Comparison of ENCODE assay signal across 8 cellular contexts in the genomic region with DNA sequence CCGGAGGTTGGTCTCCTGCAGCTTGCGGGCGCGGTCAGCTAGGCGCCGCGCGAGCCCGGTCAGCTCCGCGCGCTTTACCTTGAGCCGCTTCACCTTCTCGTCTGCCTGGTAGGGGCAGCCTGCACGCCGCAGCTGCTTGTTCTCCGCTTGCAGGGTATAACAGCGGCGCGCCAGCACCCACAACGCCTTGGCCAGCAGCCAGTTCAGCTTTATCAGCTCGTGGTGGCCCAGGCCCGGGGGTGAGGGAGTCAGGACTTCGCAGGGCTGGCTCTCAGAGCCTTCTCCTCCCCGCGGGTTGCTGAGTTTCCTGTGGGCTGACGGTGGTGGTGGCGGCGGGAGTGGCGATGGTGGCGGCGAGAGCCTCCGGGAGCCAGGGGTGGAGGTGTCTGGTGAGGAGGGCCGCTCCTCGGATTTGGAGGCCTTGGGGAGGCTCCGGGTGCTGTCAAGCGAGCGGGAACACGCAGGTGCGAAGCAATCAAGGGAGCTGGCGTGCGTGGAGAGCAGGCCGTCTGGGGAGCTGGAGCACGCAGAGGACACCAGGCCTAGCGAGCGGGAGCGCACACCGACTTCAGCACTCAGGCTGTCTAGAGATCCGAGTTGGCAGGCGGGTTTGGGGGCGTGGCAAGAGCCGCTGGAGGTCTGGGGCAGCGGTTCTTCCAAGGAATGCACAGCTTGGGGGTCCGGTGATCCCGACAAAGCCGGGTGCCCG. TPM values are rescaled to one million over a fixed set of nuclear protein-coding genes. Genes with fewer than 3 reads are reported as not detected.
A peak's percentile ranks its signal among the peaks of the same experiment; 100 is the strongest.
DNase-seq lines count a peak whose midpoint lies in the region; ATAC-seq and TF ChIP-seq lines count a peak whose summit lies in the region.
"Not testable (repeated sequence)": the region's sequence is repeated elsewhere in the genome, so short reads cannot be mapped to it uniquely, and the experiment has no call there.

No MANE protein-coding gene starts in this region.

- not testable (repeated sequence) for H3K9ac ChIP-seq in PC-3 (ENCODE audit: low read length)

- H2AFZ ChIP-seq in PC-3 (ENCODE audit: low read length): not testable (repeated sequence)

- H3K9me3 ChIP-seq in PC-3 (ENCODE audit: low read length); gastroesophageal sphincter; right lobe of liver: not testable (repeated sequence)

- intact Hi-C loops in PC-3 (cut with micrococcal nuclease); right lobe of liver (cut with DNase I): not testable (repeated sequence)

- not testable (repeated sequence) for H3K27me3 ChIP-seq in PC-3 (ENCODE audit: low read length); gastroesophageal sphincter; right lobe of liver

- H3K9me3 Mint-ChIP-seq in stimulated activated memory B cell treated with anti-CD40 and anti-IgM and Interleukin-4, amounts not matched to agents 10 μg/mL and 1 μg/mL and 100 μg/mL, for 72 hours: not testable (repeated sequence)

- not testable (repeated sequence) for H3K4me2 ChIP-seq in PC-3 (ENCODE audit: low read length)

- POLR2A ChIA-PET in PC-3 (lab: Charles Lee; ENCODE audit: unreplicated experiment): not testable (repeated sequence)

- not testable (repeated sequence) for H3K4me1 ChIP-seq in PC-3 (ENCODE audit: insufficient read depth, low read length); gastroesophageal sphincter; right lobe of liver

- H3K79me2 ChIP-seq in PC-3 (ENCODE audit: low read length): not testable (repeated sequence)

- not testable (repeated sequence) for H3K9me2 ChIP-seq in PC-3 (replicated peaks; ENCODE audit: low read length)

- TF ChIP-seq POLR2A in gastroesophageal sphincter (IDR thresholded peaks at IDR 0.05); right lobe of liver (IDR thresholded peaks at IDR 0.05): not testable (repeated sequence)

- H3K36me3 ChIP-seq in PC-3 (ENCODE audit: low read depth, low read length); gastroesophageal sphincter; right lobe of liver: not testable (repeated sequence)

- H3K27me3 Mint-ChIP-seq in stimulated activated memory B cell treated with anti-CD40 and anti-IgM and Interleukin-4, amounts not matched to agents 10 μg/mL and 1 μg/mL and 100 μg/mL, for 72 hours: not testable (repeated sequence)

- CTCF ChIA-PET in PC-3 (lab: Charles Lee): not testable (repeated sequence)

- DNase-seq in PC-3, right lobe of liver: not testable (repeated sequence)
- DNase-seq in activated effector memory CD4-positive, alpha-beta T cell treated with Interleukin-2 at 50 U/mL for 16 hours: peak; percentile 8

- not testable (repeated sequence) for H3K36me3 Mint-ChIP-seq in stimulated activated memory B cell treated with anti-CD40 and anti-IgM and Interleukin-4, amounts not matched to agents 10 μg/mL and 1 μg/mL and 100 μg/mL, for 72 hours

- TF ChIP-seq CTCF in PC-3 (conservative IDR thresholded peaks at IDR 0.05; ENCODE audit: low read depth, low read length); gastroesophageal sphincter (IDR thresholded peaks at IDR 0.05); right lobe of liver (IDR thresholded peaks at IDR 0.05): not testable (repeated sequence)

- H4K20me1 ChIP-seq in PC-3 (ENCODE audit: low read length): not testable (repeated sequence)

- ATAC-seq in GM18511 (IDR thresholded peaks at IDR 0.05; ENCODE audit: unreplicated experiment) (peak; percentile 30), GM21619 (IDR thresholded peaks at IDR 0.05; ENCODE audit: unreplicated experiment) (peak; percentile 25), HG02970 (IDR thresholded peaks at IDR 0.05; ENCODE audit: low FRiP score, unreplicated experiment) (peak; percentile 7), PC-3 (peak; percentile 46), gastroesophageal sphincter (peak; percentile 35), right lobe of liver (peak; percentile 31 to 55 (median 46))
- peak; percentile 77 for ATAC-seq in stimulated activated memory B cell treated with anti-CD40 and anti-IgM and Interleukin-4, amounts not matched to agents 10 μg/mL and 1 μg/mL and 100 μg/mL, for 72 hours

- H3K4me3 ChIP-seq in PC-3 (ENCODE audit: low read length); gastroesophageal sphincter; right lobe of liver: not testable (repeated sequence)

- H3K4me3 Mint-ChIP-seq in stimulated activated memory B cell treated with anti-CD40 and anti-IgM and Interleukin-4, amounts not matched to agents 10 μg/mL and 1 μg/mL and 100 μg/mL, for 72 hours: peak overlapping the region; percentile 39

- not testable (repeated sequence) for TF ChIP-seq EP300 in gastroesophageal sphincter (IDR thresholded peaks at IDR 0.05)

- no CpG with 5 or more reads among the region's 57 CpGs for WGBS in gastroesophageal sphincter (ENCODE audit: low coverage in 1 of 2), 2 donors
- no CpG with 5 or more reads among the region's 57 CpGs for WGBS in right lobe of liver (ENCODE audit: insufficient coverage, low coverage, low lambda C conversion rate, missing lambda C conversion rate)

- not testable (repeated sequence) for H3K4me1 Mint-ChIP-seq in stimulated activated memory B cell treated with anti-CD40 and anti-IgM and Interleukin-4, amounts not matched to agents 10 μg/mL and 1 μg/mL and 100 μg/mL, for 72 hours

- H3F3A ChIP-seq in PC-3 (ENCODE audit: low read length, unreplicated experiment): not testable (repeated sequence)

- H3K27ac ChIP-seq in PC-3 (ENCODE audit: low read length); gastroesophageal sphincter; right lobe of liver: not testable (repeated sequence)

- not testable (repeated sequence) for BruUV-seq in PC-3 (replicated peaks; lab: Mats Ljungman, UMichigan)

- not testable (repeated sequence) for H3K27ac Mint-ChIP-seq in stimulated activated memory B cell treated with anti-CD40 and anti-IgM and Interleukin-4, amounts not matched to agents 10 μg/mL and 1 μg/mL and 100 μg/mL, for 72 hours

RNA-seq across cellular contexts. Expression of a gene that starts 1.5 kb away (rescaled TPM):
- 0.06 and 0.15 TPM in 2 replicates for total RNA-seq in PC-3 (2014; rRNA removed)
- total RNA-seq in gastroesophageal sphincter: under 1 TPM in 1 of 4 donors, not detected in 3; 0.27 TPM
- total RNA-seq in right lobe of liver: under 1 TPM in 3 of 6 experiments, not detected in 3; 0.04 to 0.18 (median 0.06) TPM

Comparison
In these comparisons a context has a peak if more than half of its experiments do, and no peak if none do; other contexts are left out.
1. ATAC-seq: peak in every context shown above with its lines; median percentile 77 in stimulated activated memory B cell treated with anti-CD40 and anti-IgM and Interleukin-4, amounts not matched to agents 10 μg/mL and 1 μg/mL and 100 μg/mL, for 72 hours; 46 in PC-3; 46 in right lobe of liver; 35 in gastroesophageal sphincter; 30 in GM18511; 25 in GM21619; 7 in HG02970.